In the genomic region with DNA sequence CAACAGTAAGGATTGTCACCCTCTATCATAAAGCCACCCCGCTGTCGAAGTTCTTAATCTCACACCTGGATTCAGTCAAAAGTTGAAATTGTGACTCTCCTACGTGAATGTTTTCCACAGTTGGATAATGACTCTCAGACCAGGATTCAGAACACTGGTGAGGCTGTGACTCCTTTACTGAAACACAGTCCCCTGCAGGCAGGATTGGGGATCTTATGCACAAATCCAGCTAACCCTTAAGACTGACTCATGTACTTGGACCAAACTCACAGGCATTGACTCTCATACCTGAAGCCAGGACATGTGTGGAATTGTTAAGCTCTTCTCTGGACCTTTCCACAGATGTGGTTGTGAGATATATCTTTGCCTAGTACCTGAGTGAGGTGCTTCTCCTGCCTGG, we compare ENCODE assay signal across 24 cellular contexts.
"Had no signal": no experiment of that assay in that cellular context is flagged by ENCODE, and none has a peak within 500 bp of the region (broad histone marks: within the 10 kb centered on the region; RNA-seq: fewer than 3 reads in every experiment).

No MANE protein-coding gene starts in this region.

- H3K27me3 Mint-ChIP-seq: activated naive CD4-positive, alpha-beta T cell treated with anti-CD3 and anti-CD28 coated beads, Interleukin-2, amount 50 U/mL, for 24 hours had no signal

- H3K4me1 ChIP-seq: SJSA1 had no signal

- ATAC-seq: activated CD8-positive, alpha-beta T cell treated with anti-CD3 and anti-CD28 coated beads, Interleukin-2, amount 10 ng/mL, durations not matched to agents 7 days and 5 days; SK-N-SH treated with all-trans-retinoic acid at 6 μM for 48 hours; WTC11 had no signal

- H3K27ac ChIP-seq: cardiac muscle cell, SJSA1 had no signal

- H3K9me3 Mint-ChIP-seq: activated naive CD4-positive, alpha-beta T cell treated with anti-CD3 and anti-CD28 coated beads, Interleukin-2, amount 50 U/mL, for 24 hours; WTC11 had no signal

- H3K27me3 ChIP-seq: cardiac muscle cell, SJSA1 had no signal

- H3K36me3 ChIP-seq: cardiac muscle cell, SJSA1 had no signal

- H3K4me3 Mint-ChIP-seq: activated CD8-positive, alpha-beta T cell treated with anti-CD3 and anti-CD28 coated beads, Interleukin-2, amount 10 ng/mL, durations not matched to agents 7 days and 5 days; activated naive CD4-positive, alpha-beta T cell treated with anti-CD3 and anti-CD28 coated beads, Interleukin-2, amount 50 U/mL, for 24 hours; activated T-helper 1 cell treated with anti-CD3 and anti-CD28 coated beads, Interleukin-12 subunit alpha, Interleukin-12 subunit beta, Interleukin-2, Interleukin-4 antibody, amounts not matched to agents 30 ng/mL and 10 ng/mL and 1 ng/mL, durations not matched to agents 14 hours and 24 hours and 36 hours; T-helper 1 cell treated with Interleukin-12 subunit alpha and Interleukin-12 subunit beta and Interleukin-4 antibody, amounts not matched to agents 30 μg/mL and 1 μg/mL, for 36 hours; WTC11 had no signal

- H3K4me3 ChIP-seq: cardiac muscle cell, SJSA1 had no signal

- H3K36me3 Mint-ChIP-seq: activated naive CD4-positive, alpha-beta T cell treated with anti-CD3 and anti-CD28 coated beads, Interleukin-2, amount 50 U/mL, for 24 hours; WTC11 had no signal

- H3K27ac Mint-ChIP-seq: activated CD8-positive, alpha-beta T cell treated with anti-CD3 and anti-CD28 coated beads, Interleukin-2, amount 10 ng/mL, durations not matched to agents 7 days and 5 days; activated naive CD4-positive, alpha-beta T cell treated with anti-CD3 and anti-CD28 coated beads, Interleukin-2, amount 50 U/mL, for 24 hours; activated T-helper 1 cell treated with anti-CD3 and anti-CD28 coated beads, Interleukin-12 subunit alpha, Interleukin-12 subunit beta, Interleukin-2, Interleukin-4 antibody, amounts not matched to agents 30 ng/mL and 10 ng/mL and 1 ng/mL, durations not matched to agents 14 hours and 24 hours and 36 hours; T-helper 1 cell treated with Interleukin-12 subunit alpha and Interleukin-12 subunit beta and Interleukin-4 antibody, amounts not matched to agents 30 μg/mL and 1 μg/mL, for 36 hours; WTC11 had no signal

- FAIRE-seq: RCC 7860 had no signal

- H3K4me1 Mint-ChIP-seq: WTC11 had no signal

- DNase-seq: activated CD4-positive, alpha-beta T cell treated with anti-CD3 and anti-CD28 coated beads for 48 hours; activated CD4-positive, alpha-beta T cell treated with anti-CD3 and anti-CD28 coated beads, Interleukin-2, amount 50 U/mL, for 4 hours; activated CD4-positive, CD25-positive, alpha-beta regulatory T cell treated with anti-CD3 and anti-CD28 coated beads, Interleukin-2, amount 50 U/mL, for 72 hours; activated CD8-positive, alpha-beta memory T cell treated with anti-CD3 and anti-CD28 coated beads, Interleukin-2, amount 50 U/mL, for 48 hours; activated CD8-positive, alpha-beta T cell treated with anti-CD3 and anti-CD28 coated beads, Interleukin-2, amount 10 ng/mL, durations not matched to agents 7 days and 5 days; activated effector memory CD4-positive, alpha-beta T cell treated with Interleukin-2 at 50 U/mL for 16 hours; activated naive CD4-positive, alpha-beta T cell; activated T-cell treated with anti-CD3 and anti-CD28 coated beads, Interleukin-2, amount 50 U/mL, for 1 hour; NCI-H1105 treated with DMSO at 0.1 percent for 48 hours; NCI-H1436 treated with DMSO at 0.1 percent for 48 hours; NCI-H187; NCI-H2081; NCI-H446; NCI-H524; SHP77; T-helper 9 cell had no signal
